In genomic region chr6:138443979-138444378, GRCh38 we compare ENCODE assay signal across 22 cellular contexts.
"Had no signal": no experiment of that assay in that cellular context is flagged by ENCODE, and none has a peak within 500 bp of the region (broad histone marks: within the 10 kb centered on the region; RNA-seq: fewer than 3 reads in every experiment).

No MANE protein-coding gene starts in this region.

- ATAC-seq: activated T-cell treated with anti-CD3 and anti-CD28 coated beads, Interleukin-2, amount 50 U/mL, for 72 hours; T-helper 17 cell had no signal

- H3K27ac ChIP-seq: adrenal gland had no signal

- H3K4me3 Mint-ChIP-seq: activated CD4-positive, alpha-beta memory T cell treated with anti-CD3 and anti-CD28 coated beads for 36 hours; activated CD4-positive, alpha-beta T cell treated with anti-CD3 and anti-CD28 coated beads, Interleukin-2, amount 10 ng/mL, durations not matched to agents 7 days and 5 days; activated naive CD8-positive, alpha-beta T cell treated with anti-CD3 and anti-CD28 coated beads, Interleukin-2, amount 10 ng/mL, durations not matched to agents 7 days and 5 days; activated T-cell treated with anti-CD3 and anti-CD28 coated beads, Interleukin-2, amount 50 U/mL, for 72 hours; T-helper 17 cell had no signal

- H3K9me3 Mint-ChIP-seq: activated CD4-positive, alpha-beta memory T cell treated with anti-CD3 and anti-CD28 coated beads for 36 hours; activated CD4-positive, alpha-beta T cell treated with anti-CD3 and anti-CD28 coated beads, Interleukin-2, amount 10 ng/mL, durations not matched to agents 7 days and 5 days; activated naive CD8-positive, alpha-beta T cell treated with anti-CD3 and anti-CD28 coated beads, Interleukin-2, amount 10 ng/mL, durations not matched to agents 7 days and 5 days; activated T-cell treated with anti-CD3 and anti-CD28 coated beads, Interleukin-2, amount 50 U/mL, for 72 hours; activated T-helper 2 cell treated with anti-CD3 and anti-CD28 coated beads, Interferon-gamma antibody, Interleukin-2, Interleukin-4, amounts not matched to agents 10 μg/mL and 5 μg/mL and 100 μg/mL, durations not matched to agents 14 hours and 24 hours and 36 hours had no signal

- H3K4me1 ChIP-seq: adrenal gland had no signal

- H3K4me3 ChIP-seq: adrenal gland had no signal

- H3K36me3 ChIP-seq: adrenal gland had no signal

- H3K27ac Mint-ChIP-seq: activated CD4-positive, alpha-beta memory T cell treated with anti-CD3 and anti-CD28 coated beads for 36 hours; activated CD4-positive, alpha-beta T cell treated with anti-CD3 and anti-CD28 coated beads, Interleukin-2, amount 10 ng/mL, durations not matched to agents 7 days and 5 days; activated naive CD8-positive, alpha-beta T cell treated with anti-CD3 and anti-CD28 coated beads, Interleukin-2, amount 10 ng/mL, durations not matched to agents 7 days and 5 days; activated T-cell treated with anti-CD3 and anti-CD28 coated beads, Interleukin-2, amount 50 U/mL, for 72 hours; activated T-helper 2 cell treated with anti-CD3 and anti-CD28 coated beads, Interferon-gamma antibody, Interleukin-2, Interleukin-4, amounts not matched to agents 10 μg/mL and 5 μg/mL and 100 μg/mL, durations not matched to agents 14 hours and 24 hours and 36 hours; T-helper 17 cell had no signal

- H3K36me3 Mint-ChIP-seq: activated CD4-positive, alpha-beta memory T cell treated with anti-CD3 and anti-CD28 coated beads for 36 hours; activated naive CD8-positive, alpha-beta T cell treated with anti-CD3 and anti-CD28 coated beads, Interleukin-2, amount 10 ng/mL, durations not matched to agents 7 days and 5 days had no signal

- H3K27me3 Mint-ChIP-seq: activated CD4-positive, alpha-beta memory T cell treated with anti-CD3 and anti-CD28 coated beads for 36 hours; activated CD4-positive, alpha-beta T cell treated with anti-CD3 and anti-CD28 coated beads, Interleukin-2, amount 10 ng/mL, durations not matched to agents 7 days and 5 days; T-helper 17 cell had no signal

- H3K4me1 Mint-ChIP-seq: activated CD4-positive, alpha-beta T cell treated with anti-CD3 and anti-CD28 coated beads, Interleukin-2, amount 10 ng/mL, durations not matched to agents 7 days and 5 days; activated naive CD8-positive, alpha-beta T cell treated with anti-CD3 and anti-CD28 coated beads, Interleukin-2, amount 10 ng/mL, durations not matched to agents 7 days and 5 days; T-helper 17 cell had no signal

- DNase-seq: activated CD4-positive, alpha-beta memory T cell treated with anti-CD3 and anti-CD28 coated beads for 36 hours; activated CD4-positive, alpha-beta T cell treated with anti-CD3 and anti-CD28 coated beads, Interleukin-2, amount 10 ng/mL, durations not matched to agents 7 days and 5 days; activated CD4-positive, CD25-positive, alpha-beta regulatory T cell; activated gamma-delta T cell treated with Interleukin-2 at 50 U/mL for 16 hours; activated naive CD4-positive, alpha-beta T cell treated with anti-CD3 and anti-CD28 coated beads, Interleukin-2, amount 50 U/mL, for 16 hours; activated naive CD8-positive, alpha-beta T cell treated with anti-CD3 and anti-CD28 coated beads, Interleukin-2, amount 10 ng/mL, durations not matched to agents 7 days and 5 days; activated T-cell treated with anti-CD3 and anti-CD28 coated beads, Interleukin-2, amount 50 U/mL, for 72 hours; adrenal gland; anterior cingulate cortex; caudate nucleus; Karpas-422; NCI-H1105 treated with DMSO at 0.1 percent for 48 hours; NCI-H1436 treated with DMSO at 0.1 percent for 48 hours; NCI-H187; NCI-H2171; NCI-H226; NCI-H510A treated with DMSO at 0.1 percent for 48 hours; NCI-H69; SIG-M5; T-helper 17 cell; T-helper 9 cell had no signal

- H3K27me3 ChIP-seq: adrenal gland had no signal

- H3K9me3 ChIP-seq: adrenal gland had no signal
